In the genomic region with DNA sequence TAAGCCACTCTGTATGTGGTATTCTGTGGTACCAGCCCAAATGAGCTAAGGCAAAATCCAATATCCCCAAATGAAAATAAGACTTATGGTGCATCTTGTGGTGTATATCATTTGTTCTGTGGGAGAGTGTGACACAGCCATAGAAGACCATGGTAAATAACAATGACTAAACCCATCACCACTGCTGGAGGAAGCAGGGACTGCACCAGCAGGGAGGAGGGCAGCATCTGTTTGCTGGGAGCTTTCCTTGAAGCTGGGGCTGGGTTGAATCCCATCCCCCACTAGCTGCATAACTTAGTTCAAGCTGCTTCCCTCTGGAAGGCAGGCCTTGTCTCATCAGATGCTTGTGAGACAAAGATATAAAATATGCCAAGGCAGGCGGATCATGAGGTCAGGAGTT, we compare ENCODE assay signal across 27 cellular contexts. TPM values are rescaled to one million over a fixed set of nuclear protein-coding genes. Genes with fewer than 3 reads are reported as not detected.
A peak's percentile ranks its signal among the peaks of the same experiment; 100 is the strongest.
DNase-seq lines count a peak whose midpoint lies in the region; ATAC-seq and TF ChIP-seq lines count a peak whose summit lies in the region.
"Had no signal": no experiment of that assay in that cellular context is flagged by ENCODE, and none has a peak within 500 bp of the region (broad histone marks: within the 10 kb centered on the region; RNA-seq: fewer than 3 reads in every experiment).

No MANE protein-coding gene starts in this region.

- TF ChIP-seq POLR2A in heart left ventricle (IDR thresholded peaks at IDR 0.05) = no peak

- intact Hi-C loops in tibial artery (cut with DNase I; ENCODE audit: low total_unique reads) (no loop called here), heart left ventricle (cut with DNase I) (no loop called here)

- H3K4me1 ChIP-seq in tibial artery (no peaks in the 10 kb centered on the region), heart left ventricle (peaks cover 0 to 29% (median 20%) of the 10 kb centered on the region in 12 donors)
- H3K4me1 ChIP-seq: breast epithelium had no signal

- no peak overlapping the region; the same call in 1 of the 2 replicates for H3K4me3 Mint-ChIP-seq in WTC11
- H3K4me3 Mint-ChIP-seq: activated naive CD4-positive, alpha-beta T cell treated with anti-CD3 and anti-CD28 coated beads, Interleukin-2, amount 50 U/mL, for 24 hours; activated T-helper 1 cell treated with anti-CD3 and anti-CD28 coated beads, Interleukin-12 subunit alpha, Interleukin-12 subunit beta, Interleukin-2, Interleukin-4 antibody, amounts not matched to agents 30 ng/mL and 10 ng/mL and 1 ng/mL, durations not matched to agents 14 hours and 24 hours and 36 hours had no signal

- DNase-seq in NCI-H1694 treated with DMSO at 0.1 percent for 48 hours (lab: John Stamatoyannopoulos, UW) (peak; percentile 7), NCI-H1694 (lab: John Stamatoyannopoulos, UW) (no peak), H7 (peak; percentile 91), WTC11 (ENCODE audit: low spot score) (peak; percentile 46), iPS-NIHi7 (ENCODE audit: extremely low spot score) (peak; percentile 88), tibial artery (no peak), heart left ventricle (no peak), RPMI8226 (no peak)
- DNase-seq: hippocampal formation; Karpas-422; mammary epithelial cell; NCI-H1417 treated with DMSO at 0.1 percent for 48 hours; NCI-H2107; NCI-H446 treated with DMSO at 0.1 percent for 48 hours; NK-92 treated with Interleukin-12 subunit alpha and Interleukin-12 subunit beta, amount 100 ng/mL, for 24 hours; PC-3; SK-N-SH; stimulated activated naive CD4-positive, alpha-beta T cell had no signal

- no peaks in the 10 kb centered on the region for H3K9me3 Mint-ChIP-seq in WTC11
- H3K9me3 Mint-ChIP-seq: activated naive CD4-positive, alpha-beta T cell treated with anti-CD3 and anti-CD28 coated beads, Interleukin-2, amount 50 U/mL, for 24 hours; activated T-helper 1 cell treated with anti-CD3 and anti-CD28 coated beads, Interleukin-12 subunit alpha, Interleukin-12 subunit beta, Interleukin-2, Interleukin-4 antibody, amounts not matched to agents 30 ng/mL and 10 ng/mL and 1 ng/mL, durations not matched to agents 14 hours and 24 hours and 36 hours had no signal

- no peaks in the 10 kb centered on the region for H3K9me3 ChIP-seq in tibial artery
- no peaks in the 10 kb centered on the region for H3K9me3 ChIP-seq in heart left ventricle
- H3K9me3 ChIP-seq: breast epithelium, gastroesophageal sphincter, pancreas, SK-N-SH, vagina had no signal

- CTCF ChIA-PET in WTC11 (lab: Charles Lee) = interaction anchor here (0.6 to 5.4 kb wide), 19 partner anchors 9 to 480 kb away, joined by 3 to 46 read pairs (median 4); a partner anchor contains a TSS

- H3K36me3 Mint-ChIP-seq in WTC11 = no peaks in the 10 kb centered on the region
- H3K36me3 Mint-ChIP-seq: activated naive CD4-positive, alpha-beta T cell treated with anti-CD3 and anti-CD28 coated beads, Interleukin-2, amount 50 U/mL, for 24 hours had no signal

- H3K27ac Mint-ChIP-seq in WTC11 = no peak overlapping the region
- H3K27ac Mint-ChIP-seq: activated naive CD4-positive, alpha-beta T cell treated with anti-CD3 and anti-CD28 coated beads, Interleukin-2, amount 50 U/mL, for 24 hours; activated T-helper 1 cell treated with anti-CD3 and anti-CD28 coated beads, Interleukin-12 subunit alpha, Interleukin-12 subunit beta, Interleukin-2, Interleukin-4 antibody, amounts not matched to agents 30 ng/mL and 10 ng/mL and 1 ng/mL, durations not matched to agents 14 hours and 24 hours and 36 hours had no signal

- WGBS in heart left ventricle, 4 donors = 98 to 100% (median 100%) methylated on average over 1 of the region's 1 CpG

- ATAC-seq in WTC11 (peak; percentile 90), heart left ventricle (no peak)
- ATAC-seq: gastroesophageal sphincter, HepG2, PC-3 had no signal

- H3K27me3 Mint-ChIP-seq in WTC11 (ENCODE audit: low read depth) = no peaks in the 10 kb centered on the region; the same call in 1 of the 2 replicates
- H3K27me3 Mint-ChIP-seq: activated naive CD4-positive, alpha-beta T cell treated with anti-CD3 and anti-CD28 coated beads, Interleukin-2, amount 50 U/mL, for 24 hours had no signal

- TF ChIP-seq CTCF in WTC11 (IDR thresholded peaks at IDR 0.05) = no peak
- TF ChIP-seq CTCF in tibial artery (IDR thresholded peaks at IDR 0.05) = no peak
- TF ChIP-seq CTCF in heart left ventricle (IDR thresholded peaks at IDR 0.05) = no peak

- H3K4me3 ChIP-seq in H7 (ENCODE audit: insufficient read depth, low read depth, low read length) = no peak overlapping the region
- no peak overlapping the region for H3K4me3 ChIP-seq in tibial artery
- H3K4me3 ChIP-seq in heart left ventricle = no peak overlapping the region
- H3K4me3 ChIP-seq: breast epithelium, gastroesophageal sphincter, pancreas, skin epidermis, vagina had no signal

- POLR2A ChIA-PET in WTC11 (lab: Charles Lee) = interaction anchor here (1.4 kb wide), 1 partner anchor 14 kb away, joined by 8 read pairs; a partner anchor contains a TSS

- H3K4me1 Mint-ChIP-seq in WTC11 = peaks cover 39% of the 10 kb centered on the region
- H3K4me1 Mint-ChIP-seq: activated naive CD4-positive, alpha-beta T cell treated with anti-CD3 and anti-CD28 coated beads, Interleukin-2, amount 50 U/mL, for 24 hours had no signal

- no peaks in the 10 kb centered on the region; the same call in 1 of the 2 replicates for H3K27me3 ChIP-seq in H7 (ENCODE audit: control insufficient read depth, insufficient read depth, low read length)
- peaks cover 0 to 4% of the 10 kb centered on the region in 2 donors for H3K27me3 ChIP-seq in tibial artery
- no peaks in the 10 kb centered on the region for H3K27me3 ChIP-seq in heart left ventricle
- H3K27me3 ChIP-seq: breast epithelium, gastroesophageal sphincter, pancreas, vagina had no signal

- no peaks in the 10 kb centered on the region for H3K36me3 ChIP-seq in H7 (replicated peaks; ENCODE audit: control insufficient read depth, insufficient read depth, low read length)
- H3K36me3 ChIP-seq in tibial artery = no peaks in the 10 kb centered on the region
- no peaks in the 10 kb centered on the region for H3K36me3 ChIP-seq in heart left ventricle
- H3K36me3 ChIP-seq: breast epithelium, gastroesophageal sphincter, pancreas, vagina had no signal

- H3K27ac ChIP-seq in tibial artery = no peak overlapping the region
- H3K27ac ChIP-seq in heart left ventricle = no peak overlapping the region
- H3K27ac ChIP-seq: breast epithelium, skin epidermis, vagina had no signal

TF ChIP-seq in WTC11, 78 proteins besides CTCF, POLR2A, EP300 and RAD21:
- TF ChIP-seq, protein P1, sequence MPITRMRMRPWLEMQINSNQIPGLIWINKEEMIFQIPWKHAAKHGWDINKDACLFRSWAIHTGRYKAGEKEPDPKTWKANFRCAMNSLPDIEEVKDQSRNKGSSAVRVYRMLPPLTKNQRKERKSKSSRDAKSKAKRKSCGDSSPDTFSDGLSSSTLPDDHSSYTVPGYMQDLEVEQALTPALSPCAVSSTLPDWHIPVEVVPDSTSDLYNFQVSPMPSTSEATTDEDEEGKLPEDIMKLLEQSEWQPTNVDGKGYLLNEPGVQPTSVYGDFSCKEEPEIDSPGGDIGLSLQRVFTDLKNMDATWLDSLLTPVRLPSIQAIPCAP (CRISPR knock-in tag; IDR thresholded peaks at IDR 0.05) = no peak
- TF ChIP-seq, protein P2, sequence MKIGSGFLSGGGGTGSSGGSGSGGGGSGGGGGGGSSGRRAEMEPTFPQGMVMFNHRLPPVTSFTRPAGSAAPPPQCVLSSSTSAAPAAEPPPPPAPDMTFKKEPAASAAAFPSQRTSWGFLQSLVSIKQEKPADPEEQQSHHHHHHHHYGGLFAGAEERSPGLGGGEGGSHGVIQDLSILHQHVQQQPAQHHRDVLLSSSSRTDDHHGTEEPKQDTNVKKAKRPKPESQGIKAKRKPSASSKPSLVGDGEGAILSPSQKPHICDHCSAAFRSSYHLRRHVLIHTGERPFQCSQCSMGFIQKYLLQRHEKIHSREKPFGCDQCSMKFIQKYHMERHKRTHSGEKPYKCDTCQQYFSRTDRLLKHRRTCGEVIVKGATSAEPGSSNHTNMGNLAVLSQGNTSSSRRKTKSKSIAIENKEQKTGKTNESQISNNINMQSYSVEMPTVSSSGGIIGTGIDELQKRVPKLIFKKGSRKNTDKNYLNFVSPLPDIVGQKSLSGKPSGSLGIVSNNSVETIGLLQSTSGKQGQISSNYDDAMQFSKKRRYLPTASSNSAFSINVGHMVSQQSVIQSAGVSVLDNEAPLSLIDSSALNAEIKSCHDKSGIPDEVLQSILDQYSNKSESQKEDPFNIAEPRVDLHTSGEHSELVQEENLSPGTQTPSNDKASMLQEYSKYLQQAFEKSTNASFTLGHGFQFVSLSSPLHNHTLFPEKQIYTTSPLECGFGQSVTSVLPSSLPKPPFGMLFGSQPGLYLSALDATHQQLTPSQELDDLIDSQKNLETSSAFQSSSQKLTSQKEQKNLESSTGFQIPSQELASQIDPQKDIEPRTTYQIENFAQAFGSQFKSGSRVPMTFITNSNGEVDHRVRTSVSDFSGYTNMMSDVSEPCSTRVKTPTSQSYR (CRISPR knock-in tag; IDR thresholded peaks at IDR 0.05) = peak; percentile 60; the same call in 1 of the 2 replicates
TF ChIP-seq in WTC11: peak in this region for 1.

RNA-seq across cellular contexts. Expression of a gene that starts 14.2 kb away (rescaled TPM):
- 3.7 and 7.5 TPM in 2 replicates for total RNA-seq in H7 (2014; rRNA removed; shearing (Covaris generic))
- total RNA-seq in WTC11 (2021) (10.6 to 13.9 TPM (median 13.5 TPM) in 3 replicates), heart left ventricle (10 to 100 TPM in 8 of 9 donors, 1 to 10 TPM in 1; 9.9 to 45.5 (median 13.2) TPM)
- polyA plus RNA-seq in heart left ventricle = 100 to 1,000 TPM in 1 of 2 donors, 10 to 100 TPM in 1; 37.3 to 118 TPM
- total RNA-seq: HepG2 had no signal
- polyA plus RNA-seq: fibroblast of lung, HepG2 had no signal

Comparison
In these comparisons a context has a peak if more than half of its experiments do, and no peak if none do; other contexts are left out.
1. DNase-seq: peak in NCI-H1694 treated with DMSO at 0.1 percent for 48 hours (single experiment), H7 (single experiment), WTC11 (single experiment) and iPS-NIHi7 (single experiment); none in NCI-H1694 (single experiment), tibial artery (0 of 2), heart left ventricle (0 of 5) and RPMI8226 (single experiment).